Comparison of ENCODE assay signal across 2 cellular contexts in the genomic region with DNA sequence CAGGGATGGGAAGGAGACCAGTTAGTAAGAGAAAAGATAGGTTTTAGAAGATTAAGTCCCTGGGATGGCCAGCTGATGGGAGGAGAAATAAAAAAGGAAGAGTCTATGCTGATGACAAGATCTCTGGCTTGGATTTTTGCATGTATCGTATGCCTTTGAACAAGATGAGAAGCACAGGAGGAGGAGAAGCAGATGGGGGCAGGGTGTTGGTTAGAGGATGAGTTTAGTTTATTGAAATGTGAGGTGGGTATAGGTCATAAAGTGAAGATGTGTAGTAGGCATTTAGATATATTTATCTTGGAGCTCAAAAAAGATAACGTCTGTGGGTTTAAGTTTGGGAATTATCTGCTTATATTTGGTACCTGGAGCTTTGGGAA.
TF ChIP-seq lines count a peak whose summit lies in the region.

No MANE protein-coding gene starts in this region.

TF ChIP-seq in IMR-90, 13 proteins besides CTCF, POLR2A, EP300 and RAD21 (continued from another document):
- TF ChIP-seq, protein P1, sequence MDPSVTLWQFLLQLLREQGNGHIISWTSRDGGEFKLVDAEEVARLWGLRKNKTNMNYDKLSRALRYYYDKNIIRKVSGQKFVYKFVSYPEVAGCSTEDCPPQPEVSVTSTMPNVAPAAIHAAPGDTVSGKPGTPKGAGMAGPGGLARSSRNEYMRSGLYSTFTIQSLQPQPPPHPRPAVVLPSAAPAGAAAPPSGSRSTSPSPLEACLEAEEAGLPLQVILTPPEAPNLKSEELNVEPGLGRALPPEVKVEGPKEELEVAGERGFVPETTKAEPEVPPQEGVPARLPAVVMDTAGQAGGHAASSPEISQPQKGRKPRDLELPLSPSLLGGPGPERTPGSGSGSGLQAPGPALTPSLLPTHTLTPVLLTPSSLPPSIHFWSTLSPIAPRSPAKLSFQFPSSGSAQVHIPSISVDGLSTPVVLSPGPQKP (IDR thresholded peaks at IDR 0.05; ENCODE audit: borderline replicate concordance, low read depth, low read length), result no peak
- TF ChIP-seq FOS (IDR thresholded peaks at IDR 0.05; ENCODE audit: low read depth, low read length), result no peak
- TF ChIP-seq RFX5 (IDR thresholded peaks at IDR 0.05; ENCODE audit: low read depth, low read length), result no peak
- no peak for TF ChIP-seq MXI1 (IDR thresholded peaks at IDR 0.05; ENCODE audit: borderline replicate concordance, low read depth, low read length)
- no peak for TF ChIP-seq MAZ (IDR thresholded peaks at IDR 0.05; ENCODE audit: borderline replicate concordance, low read depth, low read length)
TF ChIP-seq in IMR-90: peak in this region for 0.

TF ChIP-seq in neural cell, 6 proteins besides CTCF, POLR2A, EP300 and RAD21 (continued from another document):
- TF ChIP-seq SMC3 (conservative IDR thresholded peaks at IDR 0.05; ENCODE audit: poor library complexity) (no peak), POLR2AphosphoS5 (IDR thresholded peaks at IDR 0.05) (no peak), MXI1 (conservative IDR thresholded peaks at IDR 0.05; ENCODE audit: poor library complexity, severe bottlenecking) (no peak), TAF1 (IDR thresholded peaks at IDR 0.05; ENCODE audit: low read depth) (no peak)
- TF ChIP-seq, protein P2, sequence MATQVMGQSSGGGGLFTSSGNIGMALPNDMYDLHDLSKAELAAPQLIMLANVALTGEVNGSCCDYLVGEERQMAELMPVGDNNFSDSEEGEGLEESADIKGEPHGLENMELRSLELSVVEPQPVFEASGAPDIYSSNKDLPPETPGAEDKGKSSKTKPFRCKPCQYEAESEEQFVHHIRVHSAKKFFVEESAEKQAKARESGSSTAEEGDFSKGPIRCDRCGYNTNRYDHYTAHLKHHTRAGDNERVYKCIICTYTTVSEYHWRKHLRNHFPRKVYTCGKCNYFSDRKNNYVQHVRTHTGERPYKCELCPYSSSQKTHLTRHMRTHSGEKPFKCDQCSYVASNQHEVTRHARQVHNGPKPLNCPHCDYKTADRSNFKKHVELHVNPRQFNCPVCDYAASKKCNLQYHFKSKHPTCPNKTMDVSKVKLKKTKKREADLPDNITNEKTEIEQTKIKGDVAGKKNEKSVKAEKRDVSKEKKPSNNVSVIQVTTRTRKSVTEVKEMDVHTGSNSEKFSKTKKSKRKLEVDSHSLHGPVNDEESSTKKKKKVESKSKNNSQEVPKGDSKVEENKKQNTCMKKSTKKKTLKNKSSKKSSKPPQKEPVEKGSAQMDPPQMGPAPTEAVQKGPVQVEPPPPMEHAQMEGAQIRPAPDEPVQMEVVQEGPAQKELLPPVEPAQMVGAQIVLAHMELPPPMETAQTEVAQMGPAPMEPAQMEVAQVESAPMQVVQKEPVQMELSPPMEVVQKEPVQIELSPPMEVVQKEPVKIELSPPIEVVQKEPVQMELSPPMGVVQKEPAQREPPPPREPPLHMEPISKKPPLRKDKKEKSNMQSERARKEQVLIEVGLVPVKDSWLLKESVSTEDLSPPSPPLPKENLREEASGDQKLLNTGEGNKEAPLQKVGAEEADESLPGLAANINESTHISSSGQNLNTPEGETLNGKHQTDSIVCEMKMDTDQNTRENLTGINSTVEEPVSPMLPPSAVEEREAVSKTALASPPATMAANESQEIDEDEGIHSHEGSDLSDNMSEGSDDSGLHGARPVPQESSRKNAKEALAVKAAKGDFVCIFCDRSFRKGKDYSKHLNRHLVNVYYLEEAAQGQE (IDR thresholded peaks at IDR 0.05; ENCODE audit: borderline replicate concordance), result no peak
TF ChIP-seq in neural cell: peak in this region for 0.
